6 cellular contexts compared by ENCODE assay signal in the genomic region with DNA sequence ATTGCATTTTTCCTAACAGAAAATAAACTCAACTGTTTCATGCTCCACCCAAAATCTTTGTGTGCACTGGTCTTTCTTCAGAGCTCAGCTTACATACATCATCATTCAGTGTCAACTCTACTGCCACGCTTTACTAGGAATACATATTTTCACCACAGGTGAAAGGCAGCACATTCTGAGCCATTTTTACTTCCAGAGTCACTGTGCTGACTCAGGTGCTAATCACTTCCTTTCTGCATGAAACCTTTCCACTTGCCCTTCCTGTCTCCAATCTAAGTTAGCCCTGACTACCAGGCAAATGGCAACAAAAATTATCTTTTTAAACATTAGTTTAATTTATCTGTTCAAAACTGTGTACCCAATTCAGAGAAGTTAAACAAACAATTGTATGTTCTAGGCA.
A peak's percentile ranks its signal among the peaks of the same experiment; 100 is the strongest.
DNase-seq lines count a peak whose midpoint lies in the region; ATAC-seq, FAIRE-seq and TF ChIP-seq lines count a peak whose summit lies in the region.
"Not testable (repeated sequence)": the region's sequence is repeated elsewhere in the genome, so short reads cannot be mapped to it uniquely, and the experiment has no call there.

No MANE protein-coding gene starts in this region.

- H3K4me1 ChIP-seq in RWPE2 (ENCODE audit: insufficient read depth, poor library complexity, severe bottlenecking); foreskin keratinocyte: not testable (repeated sequence)

- peak; percentile 88 for ATAC-seq in RWPE2 (ENCODE audit: low read depth)
- ATAC-seq in foreskin keratinocyte: peak; percentile 24

- H3K4me3 ChIP-seq in RWPE2 (ENCODE audit: severe bottlenecking); bronchial epithelial cell (ENCODE audit: low read depth, low read length): not testable (repeated sequence)

- not testable (repeated sequence) for H3K9me3 ChIP-seq in RWPE2 (ENCODE audit: severe bottlenecking)

- not testable (repeated sequence) for H3K27me3 ChIP-seq in RWPE2 (ENCODE audit: insufficient read depth, poor library complexity, severe bottlenecking); bronchial epithelial cell (ENCODE audit: control insufficient read depth, insufficient read depth, low read length); foreskin keratinocyte

- peak; percentile 81 for DNase-seq in ELR (ENCODE audit: low read depth)
- DNase-seq in HPDE6-E6E7 (ENCODE audit: extremely low spot score): peak; percentile 0
- peak; percentile 66 for DNase-seq in M059J (ENCODE audit: low read depth)
- DNase-seq in RWPE2 (ENCODE audit: low spot score): not testable (repeated sequence)
- peak; percentile 75 for DNase-seq in bronchial epithelial cell (ENCODE audit: low read depth)
- DNase-seq in foreskin keratinocyte: peak; percentile 2 to 34

- H3K27ac ChIP-seq in RWPE2 (ENCODE audit: poor library complexity, severe bottlenecking): peak overlapping the region; percentile 37
- H3K27ac ChIP-seq in foreskin keratinocyte: not testable (repeated sequence)

- H3K36me3 ChIP-seq in RWPE2 (ENCODE audit: low read depth); bronchial epithelial cell (ENCODE audit: control insufficient read depth, insufficient read depth, low read length): not testable (repeated sequence)

- peak; percentile 32 for FAIRE-seq in bronchial epithelial cell (lab: Jason Lieb, UNC)

- not testable (repeated sequence) for TF ChIP-seq CTCF in RWPE2 (IDR thresholded peaks at IDR 0.05; ENCODE audit: poor library complexity, severe bottlenecking); bronchial epithelial cell (IDR thresholded peaks at IDR 0.05; ENCODE audit: insufficient read depth, low read length, severe bottlenecking); foreskin keratinocyte (conservative IDR thresholded peaks at IDR 0.05)
